Comparison of ENCODE assay signal across 26 cellular contexts in the genomic region with DNA sequence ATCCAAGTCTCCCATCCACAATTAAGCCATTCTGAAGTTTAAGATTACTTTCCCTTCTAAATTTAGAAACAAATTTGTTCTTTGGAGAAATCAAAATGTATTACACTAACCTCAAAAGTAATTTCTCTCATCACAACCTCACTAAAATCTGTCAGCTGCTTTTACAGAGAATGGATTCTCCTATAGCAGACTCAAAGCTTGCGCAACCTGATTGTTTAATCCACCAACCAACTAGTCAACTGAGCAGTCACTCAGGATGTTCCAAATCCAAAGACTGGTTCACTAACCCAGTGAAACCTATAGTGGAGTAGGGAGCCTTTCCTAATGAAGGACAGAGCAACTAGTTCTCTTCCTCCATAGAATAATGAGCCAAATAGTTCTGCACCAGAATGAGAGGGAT.
"Had no signal": no experiment of that assay in that cellular context is flagged by ENCODE, and none has a peak within 500 bp of the region (broad histone marks: within the 10 kb centered on the region; RNA-seq: fewer than 3 reads in every experiment).

No MANE protein-coding gene starts in this region.

- H3K4me3 ChIP-seq: coronary artery, gastrocnemius medialis, lower lobe of right lung, prostate gland, right atrium auricular region, sigmoid colon, skin epidermis, spleen, testis, tibial artery had no signal

- H3K4me3 Mint-ChIP-seq: effector memory CD8-positive, alpha-beta T cell; naive thymus-derived CD8-positive, alpha-beta T cell; nephron progenitor cell; stimulated activated memory B cell treated with anti-CD40 and anti-IgM and Interleukin-4, amounts not matched to agents 10 μg/mL and 1 μg/mL and 100 μg/mL, for 72 hours; type B pancreatic cell had no signal

- FAIRE-seq: endometrium, keratinocyte had no signal

- H3K27ac ChIP-seq: coronary artery, epithelial cell of prostate, gastrocnemius medialis, lower lobe of right lung, prostate gland, right atrium auricular region, sigmoid colon, skin epidermis, spleen, testis, tibial artery had no signal

- DNase-seq: dermis blood vessel endothelial cell; effector memory CD8-positive, alpha-beta T cell; gastrocnemius medialis; head of caudate nucleus; left ventricle myocardium superior; lower lobe of right lung; naive thymus-derived CD8-positive, alpha-beta T cell; nephron progenitor cell; nucleus accumbens; sigmoid colon; spleen; stimulated activated CD4-positive, alpha-beta T cell treated with anti-CD3 and anti-CD28 coated beads, Interleukin-4, amount 100 ng/mL, for 4 hours; stimulated activated naive CD8-positive, alpha-beta T cell treated with anti-CD3 and anti-CD28 coated beads, Interleukin-15, Interleukin-2, amounts not matched to agents 100 U/mL and 50 U/mL, for 24 hours; substantia nigra; testis; tibial artery had no signal

- ATAC-seq: effector memory CD8-positive, alpha-beta T cell; esophagus mucosa; left ventricle myocardium superior; lower lobe of right lung; naive thymus-derived CD8-positive, alpha-beta T cell; stimulated activated memory B cell treated with anti-CD40 and anti-IgM and Interleukin-4, amounts not matched to agents 10 μg/mL and 1 μg/mL and 100 μg/mL, for 72 hours; stimulated activated naive CD8-positive, alpha-beta T cell treated with anti-CD3 and anti-CD28 coated beads, Interleukin-15, Interleukin-2, amounts not matched to agents 100 U/mL and 50 U/mL, for 24 hours had no signal

- H3K4me1 Mint-ChIP-seq: stimulated activated memory B cell treated with anti-CD40 and anti-IgM and Interleukin-4, amounts not matched to agents 10 μg/mL and 1 μg/mL and 100 μg/mL, for 72 hours had no signal

- H3K4me1 ChIP-seq: lower lobe of right lung, prostate gland, right atrium auricular region, spleen, testis, tibial artery had no signal

- H3K27ac Mint-ChIP-seq: nephron progenitor cell; stimulated activated memory B cell treated with anti-CD40 and anti-IgM and Interleukin-4, amounts not matched to agents 10 μg/mL and 1 μg/mL and 100 μg/mL, for 72 hours; type B pancreatic cell had no signal

- H3K9me3 Mint-ChIP-seq: stimulated activated memory B cell treated with anti-CD40 and anti-IgM and Interleukin-4, amounts not matched to agents 10 μg/mL and 1 μg/mL and 100 μg/mL, for 72 hours; type B pancreatic cell had no signal

- H3K27me3 Mint-ChIP-seq: effector memory CD8-positive, alpha-beta T cell; naive thymus-derived CD8-positive, alpha-beta T cell; stimulated activated memory B cell treated with anti-CD40 and anti-IgM and Interleukin-4, amounts not matched to agents 10 μg/mL and 1 μg/mL and 100 μg/mL, for 72 hours; type B pancreatic cell had no signal

- H3K9me3 ChIP-seq: gastrocnemius medialis, lower lobe of right lung, prostate gland, right atrium auricular region, sigmoid colon, spleen, testis, tibial artery had no signal

- H3K36me3 ChIP-seq: gastrocnemius medialis, lower lobe of right lung, prostate gland, right atrium auricular region, sigmoid colon, tibial artery had no signal

- H3K27me3 ChIP-seq: gastrocnemius medialis, right atrium auricular region, sigmoid colon, spleen, testis, tibial artery had no signal
